8 cellular contexts compared by ENCODE assay signal in genomic region chr4:167234388-167234881, GRCh38. TPM values are rescaled to one million over a fixed set of nuclear protein-coding genes. Genes with fewer than 3 reads are reported as not detected.
DNase-seq lines count a peak whose midpoint lies in the region; TF ChIP-seq lines count a peak whose summit lies in the region.

SPOCK3 (minus strand) TSS chr4:167234494.

- peaks cover 1% of the 10 kb centered on the region for H3K4me1 ChIP-seq in NT2/D1 (ENCODE audit: insufficient read depth, insufficient read length)
- H3K4me1 ChIP-seq in liver (ENCODE audit: control insufficient read depth in 4 of 4, insufficient read depth in 4 of 4, low read length in 3 of 4): peaks cover 4 to 14% (median 13%) of the 10 kb centered on the region in 4 donors

- no peaks in the 10 kb centered on the region for H3K9me3 ChIP-seq in NT2/D1 (ENCODE audit: insufficient read depth, low read length)
- H3K9me3 ChIP-seq in liver (ENCODE audit: control insufficient read depth in 4 of 4, low read length in 3 of 4): no peaks in the 10 kb centered on the region

- H3K36me3 ChIP-seq in NT2/D1 (ENCODE audit: insufficient read depth, insufficient read length, low read length) (no peaks in the 10 kb centered on the region), liver (ENCODE audit: control insufficient read depth in 4 of 4, insufficient read depth in 3 of 4, low read depth in 1 of 4, low read length in 3 of 4) (no peaks in the 10 kb centered on the region)

- peak within 1 kb of the TSS; percentile 50 for H3K9ac ChIP-seq in NT2/D1 (ENCODE audit: insufficient read length, low read depth)
- no peak within 1 kb of the TSS for H3K9ac ChIP-seq in liver (ENCODE audit: low read depth in 1 of 2, low read length in 2 of 2)

- H3K27ac Mint-ChIP-seq in HFFc6: no peak within 1 kb of the TSS

- peak within 1 kb of the TSS; percentile 30; the same call in 1 of the 2 replicates for H3K4me3 Mint-ChIP-seq in HFFc6

- H3K27ac ChIP-seq in liver (ENCODE audit: low read depth in 1 of 2, low read length in 2 of 2): no peak within 1 kb of the TSS

- H3K4me3 ChIP-seq in NT2/D1 (ENCODE audit: insufficient read length, low read depth) (peak within 1 kb of the TSS; percentile 77), liver (ENCODE audit: low read depth in 1 of 3, low read length in 3 of 3) (peak within 1 kb of the TSS; percentile 29 to 55 (median 42))

- POLR2A ChIA-PET in GM10248 (lab: Yijun Ruan, JAX): no interaction called here

- CTCF ChIA-PET in GM10248 (lab: Yijun Ruan, JAX): interaction anchor here (0.8 to 1.1 kb wide), 3 partner anchors 19 to 36 kb away, joined by 3 to 4 read pairs (median 3); no protein-coding TSS in a partner anchor

- H3K27me3 ChIP-seq in NT2/D1 (ENCODE audit: insufficient read depth, insufficient read length) (peaks cover 38% of the 10 kb centered on the region), liver (ENCODE audit: control insufficient read depth in 4 of 4, insufficient read depth in 4 of 4, low read length in 3 of 4) (peaks cover 0 to 4% (median 4%) of the 10 kb centered on the region in 4 donors)

- no peak for TF ChIP-seq RAD21 in liver (IDR thresholded peaks at IDR 0.05)

- H3K27me3 Mint-ChIP-seq in HFFc6 (ENCODE audit: insufficient read depth): peaks cover 4% of the 10 kb centered on the region

- no peaks in the 10 kb centered on the region for H3K9me3 Mint-ChIP-seq in HFFc6

- DNase-seq in Daoy (ENCODE audit: low read depth): peak; percentile 56
- DNase-seq in HFFc6: no peak
- no peak for DNase-seq in NT2/D1 (ENCODE audit: low read depth, low spot score)
- peak; percentile 6 for DNase-seq in dermis blood vessel endothelial cell
- DNase-seq in stromal cell of bone marrow (ENCODE audit: low read depth): peak; percentile 4
- no peak for DNase-seq in GM10248 (ENCODE audit: extremely low spot score)
- DNase-seq in stimulated activated CD4-positive, alpha-beta T cell treated with anti-CD3 and anti-CD28 coated beads, Interleukin-2, amount 100 ng/mL, for 48 hours: no peak

- no peaks in the 10 kb centered on the region for H3K4me1 Mint-ChIP-seq in HFFc6 (ENCODE audit: low read depth)

- WGBS in liver: 2% methylated on average over 29 of the region's 29 CpGs

- TF ChIP-seq CTCF in HFFc6 (IDR thresholded peaks at IDR 0.05) (no peak), liver (IDR thresholded peaks at IDR 0.05; ENCODE audit: low read depth, low read length, missing input control) (no peak), GM10248 (IDR thresholded peaks at IDR 0.05; ENCODE audit: control extremely low read depth, extremely low read depth, low read depth, missing control alignments) (no peak)

- no peaks in the 10 kb centered on the region for H3K36me3 Mint-ChIP-seq in HFFc6 (ENCODE audit: low read depth)

TF ChIP-seq in liver, 16 proteins besides CTCF, POLR2A, EP300 and RAD21:
- no peak for TF ChIP-seq NR2F2 (IDR thresholded peaks at IDR 0.05)
- TF ChIP-seq RXRA (IDR thresholded peaks at IDR 0.05): no peak
- TF ChIP-seq ATF3 (IDR thresholded peaks at IDR 0.05): no peak
- no peak for TF ChIP-seq SP1 (IDR thresholded peaks at IDR 0.05)
- TF ChIP-seq EGR1 (IDR thresholded peaks at IDR 0.05; ENCODE audit: low read depth in 2 of 2): no peak
- no peak for TF ChIP-seq FOXA2 (IDR thresholded peaks at IDR 0.05)
- TF ChIP-seq FOXA1 (IDR thresholded peaks at IDR 0.05): no peak
- no peak for TF ChIP-seq HNF4A (conservative IDR thresholded peaks at IDR 0.05)
- no peak for TF ChIP-seq TAF1 (conservative IDR thresholded peaks at IDR 0.05)
- no peak for TF ChIP-seq REST (IDR thresholded peaks at IDR 0.05)
- TF ChIP-seq GABPA (IDR thresholded peaks at IDR 0.05 in 1 of 2, conservative IDR thresholded peaks at IDR 0.05 in 1 of 2): no peak
- TF ChIP-seq ZBTB33 (IDR thresholded peaks at IDR 0.05): no peak
- TF ChIP-seq MAX (IDR thresholded peaks at IDR 0.05): no peak
- TF ChIP-seq HNF4G (IDR thresholded peaks at IDR 0.05): no peak
- TF ChIP-seq JUND (IDR thresholded peaks at IDR 0.05): no peak

RNA-seq across cellular contexts. Expression of gene SPOCK3, which starts in this region (rescaled TPM):
- total RNA-seq in Daoy (2014; rRNA removed; shearing (Covaris generic)): not detected in 2 replicates
- not detected for total RNA-seq in HFFc6 (2021; fragmentation: NEBNext Ultra II Directional; extraction: Animal tissue kit (Norgen Biotek cat#: 25700))
- total RNA-seq in dermis blood vessel endothelial cell (not detected in 2 replicates), liver (under 1 TPM; 0.08 to 0.42 TPM)
- under 1 TPM; 0.23 to 0.25 TPM for polyA plus RNA-seq in liver

Comparison
In these comparisons a context has a peak if more than half of its experiments do, and no peak if none do; other contexts are left out.
1. Peak in DNase-seq in Daoy; RNA of the gene not detected or under 1 TPM.
2. Peak in DNase-seq in dermis blood vessel endothelial cell; RNA of the gene not detected or under 1 TPM.